6 cellular contexts compared by ENCODE assay signal in genomic region chr19:19627442-19627715, GRCh38. TPM values are rescaled to one million over a fixed set of nuclear protein-coding genes. Genes with fewer than 3 reads are reported as not detected.
DNase-seq lines count a peak whose midpoint lies in the region; ATAC-seq and TF ChIP-seq lines count a peak whose summit lies in the region.

No MANE protein-coding gene starts in this region.

- H3K27me3 ChIP-seq in brain microvascular endothelial cell (replicated peaks): no peaks in the 10 kb centered on the region
- no peaks in the 10 kb centered on the region for H3K27me3 ChIP-seq in parathyroid adenoma (ENCODE audit: control insufficient read depth, insufficient read depth, low read length)

- no peaks in the 10 kb centered on the region for H3K79me2 ChIP-seq in parathyroid adenoma

- H2AFZ ChIP-seq in parathyroid adenoma: peak overlapping the region; percentile 94

- H3K36me3 ChIP-seq in brain microvascular endothelial cell (replicated peaks) (no peaks in the 10 kb centered on the region), parathyroid adenoma (ENCODE audit: control insufficient read depth, insufficient read depth, low read length) (no peaks in the 10 kb centered on the region)

- no peaks in the 10 kb centered on the region for H3K9me3 ChIP-seq in parathyroid adenoma (ENCODE audit: control insufficient read depth, low read length)

- TF ChIP-seq CTCF in brain microvascular endothelial cell (IDR thresholded peaks at IDR 0.05; ENCODE audit: low read depth, low read length, missing control alignments): no peak
- no peak for TF ChIP-seq CTCF in parathyroid adenoma (IDR thresholded peaks at IDR 0.05)

- H3K4me1 ChIP-seq in parathyroid adenoma: no peaks in the 10 kb centered on the region

- no peak overlapping the region for H3K9ac ChIP-seq in parathyroid adenoma

- DNase-seq in brain microvascular endothelial cell (no peak), posterior vena cava (ENCODE audit: low spot score) (no peak)

- ATAC-seq in HG02870 (IDR thresholded peaks at IDR 0.05; ENCODE audit: unreplicated experiment): peak; percentile 9
- ATAC-seq in HG03565 (IDR thresholded peaks at IDR 0.05; ENCODE audit: unreplicated experiment): no peak
- ATAC-seq in GM21515 (IDR thresholded peaks at IDR 0.05; ENCODE audit: unreplicated experiment): no peak

- H3K27ac ChIP-seq in brain microvascular endothelial cell (no peak overlapping the region), parathyroid adenoma (no peak overlapping the region)

- peak overlapping the region; percentile 58 for H3K4me2 ChIP-seq in parathyroid adenoma (ENCODE audit: low read length)

- in situ Hi-C loops in brain microvascular endothelial cell (cut with HindIII; ENCODE audit: low pct_ligation_motif_present, low sequenced_read_pairs): no loop called here

- H3K4me3 ChIP-seq in brain microvascular endothelial cell (ENCODE audit: low read depth, low read length): peak overlapping the region; percentile 24
- peak overlapping the region; percentile 53 for H3K4me3 ChIP-seq in parathyroid adenoma (ENCODE audit: low read depth, low read length)

- intact Hi-C loops in posterior vena cava (cut with DNase I): no loop called here

RNA-seq across cellular contexts. Expression of gene LPAR2, which starts 0.6 kb away (rescaled TPM):
- total RNA-seq in posterior vena cava: 1 to 10 TPM; 2.0 to 5.5 TPM

RNA-seq across cellular contexts. Expression of gene PBX4, which starts 8.9 kb away (rescaled TPM):
- under 1 TPM; 0.29 to 0.93 TPM for total RNA-seq in posterior vena cava

RNA-seq across cellular contexts. Expression of gene GMIP, which starts 16.1 kb away (rescaled TPM):
- total RNA-seq in posterior vena cava: 10 to 100 TPM in 1 of 2 donors, 1 to 10 TPM in 1; 8.3 to 11.4 TPM

RNA-seq across cellular contexts. Expression of gene ATP13A1, which starts 36.1 kb away (rescaled TPM):
- 10 to 100 TPM; 33.1 to 33.3 TPM for total RNA-seq in posterior vena cava

RNA-seq across cellular contexts. Expression of gene ZNF101, which starts 41.3 kb away (rescaled TPM):
- total RNA-seq in posterior vena cava: 1 to 10 TPM; 6.3 to 8.2 TPM
